Comparison of ENCODE assay signal across 9 cellular contexts in the genomic region with DNA sequence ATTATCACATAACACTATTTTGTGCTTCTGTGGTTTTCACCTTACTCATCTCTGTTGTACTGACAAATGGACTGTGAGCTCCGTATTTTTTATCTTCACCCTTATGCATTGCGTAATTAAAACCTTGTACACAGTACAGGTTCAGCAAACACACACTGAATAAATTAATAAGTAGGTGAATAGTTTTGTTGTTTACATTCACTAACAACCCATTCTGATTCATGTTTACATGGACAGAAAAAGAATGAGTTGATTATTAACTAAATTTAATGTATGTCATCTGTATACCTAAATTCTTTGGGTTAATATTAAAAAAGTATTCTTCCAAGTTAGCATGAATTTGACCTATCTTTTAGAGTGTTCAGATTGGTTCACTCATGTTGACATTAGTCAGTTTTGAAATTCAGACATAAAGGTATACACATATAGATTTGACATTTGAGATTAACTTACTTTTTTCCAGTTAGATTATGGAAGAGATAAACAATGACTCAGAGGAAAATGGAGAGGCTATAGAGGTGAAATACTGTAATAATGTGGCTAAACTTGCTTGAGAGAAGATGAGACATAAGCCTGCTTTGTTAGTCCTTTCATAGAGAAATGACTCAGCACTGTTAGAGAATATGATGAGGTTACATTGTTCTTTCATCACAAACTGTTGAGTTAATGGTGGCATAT.
DNase-seq lines count a peak whose midpoint lies in the region; ATAC-seq lines count a peak whose summit lies in the region.
"Had no signal": no experiment of that assay in that cellular context is flagged by ENCODE, and none has a peak within 500 bp of the region (broad histone marks: within the 10 kb centered on the region; RNA-seq: fewer than 3 reads in every experiment).

No MANE protein-coding gene starts in this region.

- H3K27me3 ChIP-seq in mesenchymal stem cell (ENCODE audit: control insufficient read depth in 1 of 2, insufficient read depth in 1 of 2, low read length in 2 of 2): no peaks in the 10 kb centered on the region

- H3K79me1 ChIP-seq in mesenchymal stem cell (replicated peaks; ENCODE audit: low read length, poor library complexity, severe bottlenecking): no peaks in the 10 kb centered on the region

- no peak overlapping the region for H2BK12ac ChIP-seq in mesenchymal stem cell (ENCODE audit: low read length in 2 of 2)

- no peak overlapping the region for H2BK120ac ChIP-seq in mesenchymal stem cell (ENCODE audit: low read depth, low read length)

- no peak overlapping the region for H2BK15ac ChIP-seq in mesenchymal stem cell (ENCODE audit: low read depth, poor library complexity, severe bottlenecking)

- no peak overlapping the region for H2AK5ac ChIP-seq in mesenchymal stem cell (ENCODE audit: low read length, severe bottlenecking)

- DNase-seq in RPMI7951 (ENCODE audit: low read depth) (peak; percentile 52), mesenchymal stem cell (peak; percentile 55), GF-D8 (lab: John Stamatoyannopoulos, UW) (no peak), left colon (no peak), GOT3 (lab: John Stamatoyannopoulos, UW) (no peak)
- DNase-seq in stimulated activated CD4-positive, alpha-beta T cell treated with anti-CD3 and anti-CD28 coated beads, Interleukin-2, amount 100 ng/mL, for 48 hours: no peak
- DNase-seq: activated CD4-positive, alpha-beta T cell treated with anti-CD3 and anti-CD28 coated beads, Interleukin-2, amount 50 U/mL, for 1 hour had no signal

- no peak overlapping the region for H4K8ac ChIP-seq in mesenchymal stem cell (ENCODE audit: low read length)

- H3K23ac ChIP-seq in mesenchymal stem cell (ENCODE audit: low read length in 2 of 2): no peak overlapping the region

- H3K4me3 ChIP-seq in mesenchymal stem cell (ENCODE audit: insufficient read depth in 1 of 2, low read depth in 1 of 2, low read length in 2 of 2): no peak overlapping the region

- no peak overlapping the region for H3K27ac ChIP-seq in mesenchymal stem cell (ENCODE audit: low read length, poor library complexity, severe bottlenecking)

- no peaks in the 10 kb centered on the region for H3K9me3 ChIP-seq in mesenchymal stem cell (ENCODE audit: control insufficient read depth, low read length)

- no peak overlapping the region for H3K4ac ChIP-seq in mesenchymal stem cell (ENCODE audit: low read depth in 1 of 2, low read length in 2 of 2)

- no peak overlapping the region for H2BK5ac ChIP-seq in mesenchymal stem cell (ENCODE audit: low read depth, low read length, poor library complexity, severe bottlenecking)

- WGBS in mesenchymal stem cell: 80% methylated on average over 1 of the region's 2 CpGs

- H3K36me3 ChIP-seq in mesenchymal stem cell (ENCODE audit: control insufficient read depth in 1 of 2, insufficient read depth in 2 of 2, low read depth in 1 of 2, low read length in 2 of 2): no peaks in the 10 kb centered on the region

- no peak overlapping the region for H3K18ac ChIP-seq in mesenchymal stem cell (ENCODE audit: low read depth in 1 of 2, low read length in 2 of 2)

- intact Hi-C loops in left colon (cut with DNase I, micrococcal nuclease): no loop called here

- peak; percentile 79 for ATAC-seq in GM18511 (IDR thresholded peaks at IDR 0.05; ENCODE audit: unreplicated experiment)
- ATAC-seq in HG02885 (IDR thresholded peaks at IDR 0.05; ENCODE audit: poor library complexity, unreplicated experiment): peak; percentile 68
- ATAC-seq in left colon: no peak

- no peak overlapping the region for H3K4me2 ChIP-seq in mesenchymal stem cell (ENCODE audit: low read length, poor library complexity, severe bottlenecking)

- no peak overlapping the region for H3K9ac ChIP-seq in mesenchymal stem cell (ENCODE audit: low read length)

- H2AFZ ChIP-seq in mesenchymal stem cell (ENCODE audit: low read depth, low read length): no peak overlapping the region

- no peak overlapping the region for H3K14ac ChIP-seq in mesenchymal stem cell (ENCODE audit: low read length in 2 of 2)

- H4K91ac ChIP-seq in mesenchymal stem cell (ENCODE audit: low read length): no peak overlapping the region

- no peaks in the 10 kb centered on the region for H3K4me1 ChIP-seq in mesenchymal stem cell (ENCODE audit: control insufficient read depth, insufficient read depth, low read depth, low read length)

Comparison
In these comparisons a context has a peak if more than half of its experiments do, and no peak if none do; other contexts are left out.
1. DNase-seq: peak in RPMI7951 (single experiment) and mesenchymal stem cell (single experiment); none in GF-D8 (single experiment), left colon (0 of 2), stimulated activated CD4-positive, alpha-beta T cell treated with anti-CD3 and anti-CD28 coated beads, Interleukin-2, amount 100 ng/mL, for 48 hours (0 of 2) and GOT3 (single experiment).